Comparison of ENCODE assay signal across 8 cellular contexts in the genomic region with DNA sequence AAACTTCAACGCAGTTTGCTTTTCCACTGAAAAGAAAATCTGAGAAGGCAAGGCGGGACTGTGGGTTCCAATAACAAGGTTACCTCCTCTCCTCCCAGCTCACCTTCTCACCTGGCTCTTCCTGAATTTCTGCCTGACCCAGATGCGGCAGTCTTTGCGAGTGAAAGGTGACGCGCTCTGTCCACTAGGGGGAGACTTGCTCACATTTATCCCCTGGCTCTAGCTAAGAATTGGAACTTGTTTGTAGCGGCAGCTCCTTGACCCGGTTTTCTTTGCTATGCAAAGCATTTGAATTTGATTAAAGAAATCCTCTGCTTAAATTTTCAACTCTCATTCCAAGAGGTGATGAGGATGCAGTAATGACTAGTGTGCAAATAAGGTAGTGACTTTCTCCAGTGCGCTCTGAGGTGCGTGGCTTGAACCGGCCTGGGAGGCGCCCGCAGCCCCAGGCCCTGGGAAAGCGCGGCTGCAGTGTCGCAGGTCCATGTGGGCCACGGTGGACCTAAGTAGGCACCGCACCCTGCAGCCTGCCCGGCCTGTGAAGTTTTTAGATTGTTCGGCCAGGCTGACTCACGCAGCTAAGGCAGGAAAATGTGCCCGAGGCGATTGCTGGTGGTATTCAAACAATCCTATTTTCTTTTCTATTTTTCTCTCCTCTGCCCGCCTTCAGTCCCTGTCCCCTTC.
DNase-seq lines count a peak whose midpoint lies in the region; ATAC-seq and TF ChIP-seq lines count a peak whose summit lies in the region.

No MANE protein-coding gene starts in this region.

- H3K9me3 ChIP-seq in body of pancreas (no peaks in the 10 kb centered on the region), smooth muscle cell (replicated peaks; ENCODE audit: low read depth) (no peaks in the 10 kb centered on the region)

- no peak for TF ChIP-seq POLR2A in body of pancreas (IDR thresholded peaks at IDR 0.05)

- POLR2A ChIA-PET in T-cell (lab: Charles Lee): no interaction called here

- intact Hi-C loops in body of pancreas (cut with DNase I): no loop called here

- ATAC-seq in GM18519 (IDR thresholded peaks at IDR 0.05; ENCODE audit: low FRiP score, unreplicated experiment) (peak; percentile 93), HG02943 (IDR thresholded peaks at IDR 0.05; ENCODE audit: low read depth, unreplicated experiment) (peak; percentile 86), T-cell (replicated peaks in 1 of 4) (peak in 3 of 4 experiments; percentile 43 to 65 (median 65)), body of pancreas (peak; percentile 95)

- H2AFZ ChIP-seq in smooth muscle cell (ENCODE audit: low read depth): peak overlapping the region; percentile 40

- H3K36me3 ChIP-seq in body of pancreas (replicated peaks in 1 of 2; ENCODE audit: insufficient read depth in 1 of 2, low read depth in 2 of 2) (no peaks in the 10 kb centered on the region), smooth muscle cell (ENCODE audit: low read depth) (no peaks in the 10 kb centered on the region)

- no peaks in the 10 kb centered on the region for H3K9me3 Mint-ChIP-seq in T-cell

- WGBS in body of pancreas, 2 donors: 18 to 20% methylated on average over 16 to 24 of the region's 24 CpGs
- 6% methylated on average over 24 of the region's 24 CpGs for WGBS in smooth muscle cell (ENCODE audit: low lambda C conversion rate)

- CTCF ChIA-PET in T-cell (lab: Charles Lee): interaction anchor here (0.5 to 1.0 kb wide), 3 partner anchors 15 to 1153 kb away, joined by 3 read pairs; no protein-coding TSS in a partner anchor

- no peak overlapping the region for H3K27ac ChIP-seq in body of pancreas
- peak overlapping the region; percentile 22 for H3K27ac ChIP-seq in smooth muscle cell (ENCODE audit: low read depth)

- peak overlapping the region in 1 of 3 donors; percentile 18 for H3K4me3 Mint-ChIP-seq in T-cell

- H3F3A ChIP-seq in smooth muscle cell (ENCODE audit: low read depth): no peaks in the 10 kb centered on the region

- H3K36me3 Mint-ChIP-seq in T-cell: no peaks in the 10 kb centered on the region

- no peaks in the 10 kb centered on the region for H4K20me1 ChIP-seq in smooth muscle cell (ENCODE audit: low read depth)

- peaks cover 15 to 17% of the 10 kb centered on the region in 2 donors for H3K27me3 Mint-ChIP-seq in T-cell

- peak; percentile 70 to 80 (median 78) for TF ChIP-seq CTCF in body of pancreas (IDR thresholded peaks at IDR 0.05)
- TF ChIP-seq CTCF in smooth muscle cell (IDR thresholded peaks at IDR 0.05; ENCODE audit: borderline replicate concordance, insufficient read depth, poor library complexity, severe bottlenecking): peak; percentile 92

- H3K9ac ChIP-seq in smooth muscle cell (ENCODE audit: low read depth): no peak overlapping the region

- no peak overlapping the region for H3K4me3 ChIP-seq in body of pancreas
- peak overlapping the region; percentile 47 for H3K4me3 ChIP-seq in smooth muscle cell

- H3K27ac Mint-ChIP-seq in T-cell: no peak overlapping the region

- peak; percentile 86 for DNase-seq in AG08395 (ENCODE audit: low spot score)
- DNase-seq in NCI-H1436 treated with DMSO at 0.1 percent for 48 hours (lab: John Stamatoyannopoulos, UW): peak; percentile 9
- peak in 23 of 34 experiments; percentile 2 to 33 (median 11) for DNase-seq in T-cell
- DNase-seq in body of pancreas: peak; percentile 71 to 76 (median 72)
- peak; percentile 51 for DNase-seq in iPS DF 4.7 (ENCODE audit: extremely low read depth, low spot score)
- DNase-seq in smooth muscle cell (lab: John Stamatoyannopoulos, UW; ENCODE audit: unreplicated experiment): no peak

- peaks cover 2 to 6% (median 4%) of the 10 kb centered on the region in 3 donors for H3K4me1 Mint-ChIP-seq in T-cell

- H3K27me3 ChIP-seq in body of pancreas (no peaks in the 10 kb centered on the region), smooth muscle cell (ENCODE audit: low read depth) (no peaks in the 10 kb centered on the region)

- H3K79me2 ChIP-seq in smooth muscle cell (ENCODE audit: low read depth): no peaks in the 10 kb centered on the region

- H3K4me1 ChIP-seq in body of pancreas: peaks cover 3% of the 10 kb centered on the region
- H3K4me1 ChIP-seq in smooth muscle cell (ENCODE audit: low read depth): peaks cover 6% of the 10 kb centered on the region

- peak overlapping the region; percentile 88 for H3K4me2 ChIP-seq in smooth muscle cell
